In the genomic region with DNA sequence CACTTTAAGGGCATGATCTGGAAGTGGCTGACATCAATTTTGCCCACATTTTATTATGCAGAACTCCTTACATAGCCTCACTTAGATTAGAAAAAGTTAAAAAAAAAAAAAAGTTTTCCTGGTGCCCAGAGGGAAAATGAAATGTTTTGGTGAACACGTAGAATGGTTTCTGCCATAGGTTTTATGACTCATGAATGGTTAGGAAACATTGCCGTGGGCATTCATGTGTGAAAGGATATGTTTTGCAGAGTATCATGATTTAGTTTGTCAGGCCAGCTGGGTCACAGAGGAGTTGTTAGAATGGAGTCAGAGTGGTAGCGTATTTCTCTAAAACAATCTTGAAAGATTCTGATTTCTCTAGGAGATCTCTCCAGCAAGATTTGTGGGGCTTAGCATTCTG, we compare ENCODE assay signal across 22 cellular contexts.
DNase-seq lines count a peak whose midpoint lies in the region; ATAC-seq, FAIRE-seq and TF ChIP-seq lines count a peak whose summit lies in the region.
"Had no signal": no experiment of that assay in that cellular context is flagged by ENCODE, and none has a peak within 500 bp of the region (broad histone marks: within the 10 kb centered on the region; RNA-seq: fewer than 3 reads in every experiment).

No MANE protein-coding gene starts in this region.

- H3K27ac ChIP-seq in astrocyte (ENCODE audit: low read depth, low read length) (no peak overlapping the region), keratinocyte (ENCODE audit: control insufficient read depth, insufficient read depth, low read length) (no peak overlapping the region), lower lobe of right lung (no peak overlapping the region)
- H3K27ac ChIP-seq: adrenal gland, tibial nerve had no signal

- dilution Hi-C loops in keratinocyte (cut with MboI; ENCODE audit: extremely low pct_ligation_motif_present, low sequenced_read_pairs) = no loop called here

- DNase-seq in EH (ENCODE audit: low read depth) (peak; percentile 50), RCC 7860 (ENCODE audit: low spot score) (peak; percentile 57), astrocyte (ENCODE audit: low read depth) (peak; percentile 56), keratinocyte (ENCODE audit: low read depth, low spot score) (no peak), AG20443 (ENCODE audit: low spot score) (no peak), A172 (ENCODE audit: low spot score) (no peak), NCI-H526 (lab: John Stamatoyannopoulos, UW) (no peak), lower lobe of right lung (no peak)
- DNase-seq: activated CD4-positive, alpha-beta T cell treated with anti-CD3 and anti-CD28 coated beads, Interleukin-2, amount 10 ng/mL, durations not matched to agents 7 days and 5 days; activated effector memory CD4-positive, alpha-beta T cell treated with anti-CD3 and anti-CD28 coated beads, Interleukin-2, amount 50 U/mL, for 16 hours; adrenal gland; erythroblast; left colon; midbrain; NCI-H1105; NCI-H510A treated with DMSO at 0.1 percent for 48 hours; posterior cingulate gyrus; stimulated activated naive B cell treated with anti-CD40 and anti-IgM and Interleukin-4, amounts not matched to agents 10 μg/mL and 1 μg/mL and 100 μg/mL, for 72 hours had no signal

- H3K9me3 Mint-ChIP-seq in astrocyte (ENCODE audit: unreplicated experiment) = no peaks in the 10 kb centered on the region
- H3K9me3 Mint-ChIP-seq: activated CD4-positive, alpha-beta T cell treated with anti-CD3 and anti-CD28 coated beads, Interleukin-2, amount 10 ng/mL, durations not matched to agents 7 days and 5 days; central memory CD8-positive, alpha-beta T cell; nephron; stimulated activated naive B cell treated with anti-CD40 and anti-IgM and Interleukin-4, amounts not matched to agents 10 μg/mL and 1 μg/mL and 100 μg/mL, for 72 hours had no signal

- H3K4me2 ChIP-seq in astrocyte (ENCODE audit: low read length) (no peak overlapping the region), keratinocyte (ENCODE audit: control insufficient read depth, extremely low read depth, insufficient read depth, low read depth, low read length) (no peak overlapping the region)

- intact Hi-C loops in lower lobe of right lung (cut with DNase I) = no loop called here

- H3K27me3 ChIP-seq in astrocyte (ENCODE audit: insufficient read depth, low read length) (no peaks in the 10 kb centered on the region), keratinocyte (ENCODE audit: control insufficient read depth, extremely low read depth, insufficient read depth, low read length) (no peaks in the 10 kb centered on the region), lower lobe of right lung (ENCODE audit: low read depth) (no peaks in the 10 kb centered on the region)
- H3K27me3 ChIP-seq: adrenal gland, tibial nerve had no signal

- H3K9ac ChIP-seq in astrocyte (ENCODE audit: low read length) (no peak overlapping the region), keratinocyte (ENCODE audit: control insufficient read depth, extremely low read depth, insufficient read depth, low read length) (no peak overlapping the region)

- H3K4me1 ChIP-seq in astrocyte (ENCODE audit: insufficient read depth, low read length) (no peaks in the 10 kb centered on the region), keratinocyte (ENCODE audit: control insufficient read depth, extremely low read depth, insufficient read depth, low read length) (peaks cover 11% of the 10 kb centered on the region), lower lobe of right lung (no peaks in the 10 kb centered on the region)
- H3K4me1 ChIP-seq: adrenal gland, tibial nerve had no signal

- TF ChIP-seq CTCF in astrocyte (IDR thresholded peaks at IDR 0.05; ENCODE audit: insufficient read depth, low read depth, low read length) (no peak), keratinocyte (optimal IDR thresholded peaks at IDR 0.05 in 1 of 3, IDR thresholded peaks at IDR 0.05 in 1 of 3, conservative IDR thresholded peaks at IDR 0.05 in 1 of 3; ENCODE audit: extremely low read depth in 1 of 3, insufficient read depth in 2 of 3, low read length in 3 of 3) (no peak), lower lobe of right lung (IDR thresholded peaks at IDR 0.05) (no peak)

- no peak overlapping the region for H2AFZ ChIP-seq in astrocyte (ENCODE audit: low read depth, low read length)
- no peak overlapping the region for H2AFZ ChIP-seq in keratinocyte (ENCODE audit: control insufficient read depth, low read length)

- FAIRE-seq in RCC 7860 (lab: Jason Lieb, UNC) = peak; percentile 90
- no peak for FAIRE-seq in astrocyte (lab: Jason Lieb, UNC)
- FAIRE-seq in keratinocyte (lab: Jason Lieb, UNC) = peak; percentile 77

- no peaks in the 10 kb centered on the region for H3K79me2 ChIP-seq in astrocyte (ENCODE audit: insufficient read depth, low read length)
- no peaks in the 10 kb centered on the region for H3K79me2 ChIP-seq in keratinocyte (ENCODE audit: control insufficient read depth, insufficient read depth, low read length)

- no peaks in the 10 kb centered on the region for H4K20me1 ChIP-seq in astrocyte (ENCODE audit: insufficient read depth, low read length)
- no peaks in the 10 kb centered on the region for H4K20me1 ChIP-seq in keratinocyte (ENCODE audit: control insufficient read depth, extremely low read depth, insufficient read depth, low read length)

- H3K36me3 ChIP-seq in astrocyte (ENCODE audit: insufficient read depth, low read length) = no peaks in the 10 kb centered on the region
- no peaks in the 10 kb centered on the region for H3K36me3 ChIP-seq in keratinocyte (ENCODE audit: control insufficient read depth in 2 of 2, extremely low read depth in 1 of 2, insufficient read depth in 2 of 2, low read length in 2 of 2)
- no peaks in the 10 kb centered on the region for H3K36me3 ChIP-seq in lower lobe of right lung
- H3K36me3 ChIP-seq: adrenal gland had no signal

- no peak overlapping the region for H3K4me3 ChIP-seq in astrocyte (ENCODE audit: insufficient read depth, low read depth, low read length)
- no peak overlapping the region for H3K4me3 ChIP-seq in keratinocyte (ENCODE audit: control insufficient read depth in 2 of 3, extremely low read depth in 1 of 3, insufficient read depth in 2 of 3, low read depth in 1 of 3, low read length in 3 of 3)
- H3K4me3 ChIP-seq in lower lobe of right lung = no peak overlapping the region
- H3K4me3 ChIP-seq: adrenal gland, tibial nerve had no signal

- no peaks in the 10 kb centered on the region for H3K9me3 ChIP-seq in astrocyte (ENCODE audit: insufficient read depth, low read depth, low read length)
- no peaks in the 10 kb centered on the region for H3K9me3 ChIP-seq in keratinocyte (ENCODE audit: control insufficient read depth, low read depth, low read length)
- H3K9me3 ChIP-seq in lower lobe of right lung = no peaks in the 10 kb centered on the region
- H3K9me3 ChIP-seq: adrenal gland, tibial nerve had no signal

- H3K36me3 Mint-ChIP-seq in astrocyte (ENCODE audit: low read depth, unreplicated experiment) = peaks cover 14% of the 10 kb centered on the region

- no peak overlapping the region for H3K27ac Mint-ChIP-seq in astrocyte (ENCODE audit: unreplicated experiment)
- H3K27ac Mint-ChIP-seq: activated CD4-positive, alpha-beta T cell treated with anti-CD3 and anti-CD28 coated beads, Interleukin-2, amount 10 ng/mL, durations not matched to agents 7 days and 5 days; stimulated activated naive B cell treated with anti-CD40 and anti-IgM and Interleukin-4, amounts not matched to agents 10 μg/mL and 1 μg/mL and 100 μg/mL, for 72 hours had no signal

- H3K4me1 Mint-ChIP-seq in astrocyte (ENCODE audit: low read depth, unreplicated experiment) = no peaks in the 10 kb centered on the region
- H3K4me1 Mint-ChIP-seq: central memory CD8-positive, alpha-beta T cell; nephron had no signal

- ATAC-seq in lower lobe of right lung = no peak
- ATAC-seq: HCT116; left colon; stimulated activated naive B cell treated with anti-CD40 and anti-IgM and Interleukin-4, amounts not matched to agents 10 μg/mL and 1 μg/mL and 100 μg/mL, for 72 hours had no signal

- H3K27me3 Mint-ChIP-seq in astrocyte (ENCODE audit: low read depth, unreplicated experiment) = no peaks in the 10 kb centered on the region
- H3K27me3 Mint-ChIP-seq: activated CD4-positive, alpha-beta T cell treated with anti-CD3 and anti-CD28 coated beads, Interleukin-2, amount 10 ng/mL, durations not matched to agents 7 days and 5 days; central memory CD8-positive, alpha-beta T cell; stimulated activated naive B cell treated with anti-CD40 and anti-IgM and Interleukin-4, amounts not matched to agents 10 μg/mL and 1 μg/mL and 100 μg/mL, for 72 hours had no signal

- H3K4me3 Mint-ChIP-seq in astrocyte (ENCODE audit: unreplicated experiment) = no peak overlapping the region
- H3K4me3 Mint-ChIP-seq: activated CD4-positive, alpha-beta T cell treated with anti-CD3 and anti-CD28 coated beads, Interleukin-2, amount 10 ng/mL, durations not matched to agents 7 days and 5 days; central memory CD8-positive, alpha-beta T cell; nephron; stimulated activated naive B cell treated with anti-CD40 and anti-IgM and Interleukin-4, amounts not matched to agents 10 μg/mL and 1 μg/mL and 100 μg/mL, for 72 hours had no signal

- no peaks in the 10 kb centered on the region for H3K9me1 ChIP-seq in keratinocyte (ENCODE audit: control insufficient read depth, extremely low read depth, insufficient read depth, low read length)

Comparison
In these comparisons a context has a peak if more than half of its experiments do, and no peak if none do; other contexts are left out.
1. DNase-seq: peak in EH (single experiment), RCC 7860 (single experiment) and astrocyte (single experiment); none in keratinocyte (single experiment), AG20443 (single experiment), A172 (single experiment), NCI-H526 (0 of 2) and lower lobe of right lung (single experiment).